Comparison of ENCODE assay signal across 19 cellular contexts in genomic region chr2:149075868-149076267, GRCh38. TPM values are rescaled to one million over a fixed set of nuclear protein-coding genes. Genes with fewer than 3 reads are reported as not detected.
DNase-seq lines count a peak whose midpoint lies in the region; ATAC-seq and TF ChIP-seq lines count a peak whose summit lies in the region.
"Had no signal": no experiment of that assay in that cellular context is flagged by ENCODE, and none has a peak within 500 bp of the region (broad histone marks: within the 10 kb centered on the region; RNA-seq: fewer than 3 reads in every experiment).

No MANE protein-coding gene starts in this region.

- peak overlapping the region; percentile 90 for H3K27ac Mint-ChIP-seq in osteocyte (ENCODE audit: unreplicated experiment)
- H3K27ac Mint-ChIP-seq: activated CD4-positive, alpha-beta T cell treated with anti-CD3 and anti-CD28 coated beads for 36 hours; naive B cell had no signal

- intact Hi-C loops in left lung (cut with DNase I), result no loop called here

- no peaks in the 10 kb centered on the region for H3K9me3 Mint-ChIP-seq in osteocyte (ENCODE audit: unreplicated experiment)

- no peaks in the 10 kb centered on the region for H3K27me3 Mint-ChIP-seq in osteocyte (ENCODE audit: unreplicated experiment)

- POLR2A ChIA-PET in SK-N-SH (lab: Yijun Ruan, JAX), result no interaction called here

- H3K4me1 ChIP-seq in SK-N-SH (ENCODE audit: control insufficient read depth in 1 of 2, insufficient read depth in 2 of 2, low read depth in 1 of 2, low read length in 1 of 2), result peaks cover 16 to 23% of the 10 kb centered on the region in 2 experiments; a peak in 3 of 4 replicates
- H3K4me1 ChIP-seq in left lung, result no peaks in the 10 kb centered on the region

- H3K27me3 ChIP-seq in SK-N-SH (ENCODE audit: insufficient read depth) (no peaks in the 10 kb centered on the region), left lung (no peaks in the 10 kb centered on the region)
- H3K27me3 ChIP-seq: body of pancreas, vagina had no signal

- H3K4me3 Mint-ChIP-seq in osteocyte (ENCODE audit: unreplicated experiment), result peak overlapping the region; percentile 52
- H3K4me3 Mint-ChIP-seq: activated CD4-positive, alpha-beta T cell treated with anti-CD3 and anti-CD28 coated beads for 36 hours had no signal

- WGBS in SK-N-SH (ENCODE audit: low lambda C conversion rate), result 93% methylated on average over 10 of the region's 10 CpGs

- H3K9me2 ChIP-seq in SK-N-SH, result no peaks in the 10 kb centered on the region

- H3F3A ChIP-seq in SK-N-SH (replicated peaks; ENCODE audit: insufficient read depth), result no peaks in the 10 kb centered on the region

- H3K36me3 ChIP-seq in SK-N-SH (replicated peaks in 1 of 2; ENCODE audit: control insufficient read depth in 1 of 2, insufficient read depth in 2 of 2, low read length in 1 of 2) (no peaks in the 10 kb centered on the region), left lung (no peaks in the 10 kb centered on the region)
- H3K36me3 ChIP-seq: HAP-1, vagina had no signal

- TF ChIP-seq RAD21 in SK-N-SH (IDR thresholded peaks at IDR 0.05; ENCODE audit: low read length), result no peak

- H3K9me3 ChIP-seq in SK-N-SH (no peaks in the 10 kb centered on the region), left lung (no peaks in the 10 kb centered on the region)
- H3K9me3 ChIP-seq: body of pancreas, Caco-2, HAP-1, vagina had no signal

- H3K4me3 ChIP-seq in SK-N-SH (ENCODE audit: low read depth in 2 of 2, low read length in 1 of 2) (no peak overlapping the region), fibroblast of the aortic adventitia (ENCODE audit: low read depth, low read length) (peak overlapping the region; percentile 23), left lung (no peak overlapping the region)
- H3K4me3 ChIP-seq: body of pancreas, HAP-1, vagina had no signal

- H3K36me3 Mint-ChIP-seq in osteocyte (ENCODE audit: unreplicated experiment), result no peaks in the 10 kb centered on the region
- H3K36me3 Mint-ChIP-seq: naive B cell had no signal

- H3K4me2 ChIP-seq in SK-N-SH, result no peak overlapping the region

- no peak for TF ChIP-seq EP300 in SK-N-SH (IDR thresholded peaks at IDR 0.05; ENCODE audit: borderline replicate concordance in 1 of 2, low read depth in 1 of 2, low read length in 1 of 2)

- peaks cover 49% of the 10 kb centered on the region for H3K4me1 Mint-ChIP-seq in osteocyte (ENCODE audit: unreplicated experiment)
- H3K4me1 Mint-ChIP-seq: activated CD4-positive, alpha-beta T cell treated with anti-CD3 and anti-CD28 coated beads for 36 hours; naive B cell had no signal

- H3K27ac ChIP-seq in SK-N-SH (ENCODE audit: low read depth in 2 of 2, low read length in 1 of 2) (peak overlapping the region in 1 of 2 experiments; percentile 21; a peak in 3 of 4 replicates), left lung (no peak overlapping the region)
- H3K27ac ChIP-seq: body of pancreas, vagina had no signal

- no peaks in the 10 kb centered on the region for H3K79me2 ChIP-seq in SK-N-SH (ENCODE audit: insufficient read depth)

- TF ChIP-seq CTCF in SK-N-SH (IDR thresholded peaks at IDR 0.05) (no peak), fibroblast of the aortic adventitia (IDR thresholded peaks at IDR 0.05; ENCODE audit: insufficient read depth, low read length) (no peak), osteocyte (IDR thresholded peaks at IDR 0.05) (no peak), left lung (IDR thresholded peaks at IDR 0.05) (no peak)

- peak; percentile 42 for DNase-seq in EL
- DNase-seq in SK-N-SH, result no peak
- DNase-seq in fibroblast of the aortic adventitia (ENCODE audit: low read depth), result peak; percentile 20
- DNase-seq in osteocyte (ENCODE audit: extremely low spot score, unreplicated experiment), result no peak
- DNase-seq in left lung, result no peak
- DNase-seq in NCI-H524 (lab: John Stamatoyannopoulos, UW), result no peak
- DNase-seq in stimulated activated naive CD4-positive, alpha-beta T cell treated with Interleukin-2 at 50 U/mL for 16 hours (lab: John Stamatoyannopoulos, UW), result no peak
- DNase-seq in NCI-H146 treated with DMSO at 0.1 percent for 48 hours (lab: John Stamatoyannopoulos, UW; ENCODE audit: unreplicated experiment), result no peak
- DNase-seq: activated CD4-positive, alpha-beta T cell treated with anti-CD3 and anti-CD28 coated beads for 36 hours; activated CD8-positive, alpha-beta memory T cell treated with anti-CD3 and anti-CD28 coated beads, Interleukin-2, amount 50 U/mL, for 4 hours; body of pancreas; Caco-2; left ventricle myocardium superior; naive B cell; NCI-H187; SHP77 had no signal

- H3K9ac ChIP-seq in SK-N-SH, result no peak overlapping the region; the same call in 1 of the 2 replicates

- CTCF ChIA-PET in SK-N-SH (lab: Yijun Ruan, JAX), result no interaction called here

- H4K20me1 ChIP-seq in SK-N-SH (ENCODE audit: insufficient read depth), result no peaks in the 10 kb centered on the region

- no peak for ATAC-seq in left lung
- ATAC-seq: activated CD4-positive, alpha-beta T cell treated with anti-CD3 and anti-CD28 coated beads for 36 hours; body of pancreas; left ventricle myocardium superior had no signal

- peak overlapping the region; percentile 24; the same call in 1 of the 2 replicates for H2AFZ ChIP-seq in SK-N-SH (ENCODE audit: low read depth)

TF ChIP-seq in SK-N-SH, 30 proteins besides CTCF, POLR2A, EP300 and RAD21:
- TF ChIP-seq GATA2 (CRISPR knock-in tag; IDR thresholded peaks at IDR 0.05), result no peak

RNA-seq across cellular contexts. Expression of gene LYPD6B, which starts 37.4 kb away (rescaled TPM):
- polyA plus RNA-seq in SK-N-SH (2012; rRNA removed), result 17.0 and 18.2 TPM in 2 replicates
- 19.1 and 19.6 TPM in 2 replicates for polyA plus RNA-seq in SK-N-SH (2012; cell fraction: cytosol; rRNA removed)
- 27.3 and 29.3 TPM in 2 replicates for polyA plus RNA-seq in SK-N-SH (2012; cell fraction: nucleus; rRNA removed)
- total RNA-seq in fibroblast of the aortic adventitia (ENCODE audit: low replicate concordance), result 0.18 TPM in 1 of 2 replicates, not detected in the other
- total RNA-seq in osteocyte, result 13.5 and 14.5 TPM in 2 replicates
- total RNA-seq in left lung, result under 1 TPM; 0.79 to 0.81 TPM
- total RNA-seq: activated CD4-positive, alpha-beta T cell treated with anti-CD3 and anti-CD28 coated beads for 36 hours; left ventricle myocardium superior; T-helper 2 cell treated with Interferon-gamma antibody and Interleukin-4, amounts not matched to agents 100 ng/mL and 5 ng/mL, for 36 hours had no signal

Comparison
In these comparisons a context has a peak if more than half of its experiments do, and no peak if none do; other contexts are left out.
1. DNase-seq: peak in EL (single experiment) and fibroblast of the aortic adventitia (single experiment); none in SK-N-SH (single experiment), osteocyte (single experiment), left lung (0 of 2), NCI-H524 (0 of 2), stimulated activated naive CD4-positive, alpha-beta T cell treated with Interleukin-2 at 50 U/mL for 16 hours (single experiment) and NCI-H146 treated with DMSO at 0.1 percent for 48 hours (single experiment).